Comparison of ENCODE assay signal across 9 cellular contexts in the genomic region with DNA sequence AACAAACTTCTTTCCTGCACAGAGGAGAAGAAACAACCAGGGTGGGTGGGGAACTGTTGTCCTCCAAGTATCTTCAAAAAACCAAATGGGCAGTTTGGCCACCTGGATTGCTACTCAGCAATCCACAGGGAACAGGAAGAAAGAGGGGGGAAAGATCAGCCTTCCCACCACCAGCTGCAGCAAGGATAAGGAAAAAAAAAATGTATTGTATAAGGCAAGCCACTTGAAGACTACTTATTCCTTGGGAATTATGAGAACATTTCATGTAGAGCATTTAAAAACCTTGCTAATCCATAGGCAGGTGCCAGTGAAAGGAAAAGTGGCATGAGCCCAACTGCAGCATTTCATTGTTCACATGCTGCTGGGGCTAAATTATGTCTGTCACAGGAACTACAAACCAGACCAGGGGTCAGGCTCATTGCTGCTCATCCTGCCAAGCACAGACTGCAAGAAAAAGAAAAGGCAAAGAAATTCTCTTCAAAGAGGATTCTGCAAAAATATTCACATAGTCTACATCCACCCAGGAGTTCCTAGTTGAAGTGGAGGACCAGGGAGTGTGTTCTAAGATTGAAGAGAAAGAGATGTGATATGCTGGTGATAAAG. TPM values are rescaled to one million over a fixed set of nuclear protein-coding genes. Genes with fewer than 3 reads are reported as not detected.
DNase-seq lines count a peak whose midpoint lies in the region; ATAC-seq, FAIRE-seq and TF ChIP-seq lines count a peak whose summit lies in the region.
"Had no signal": no experiment of that assay in that cellular context is flagged by ENCODE, and none has a peak within 500 bp of the region (broad histone marks: within the 10 kb centered on the region; RNA-seq: fewer than 3 reads in every experiment).

No MANE protein-coding gene starts in this region.

- peaks cover 0 to 15% of the 10 kb centered on the region in 2 donors for H3K36me3 ChIP-seq in psoas muscle (ENCODE audit: insufficient read depth in 1 of 2, low read depth in 1 of 2)

- no peaks in the 10 kb centered on the region for H3K27me3 ChIP-seq in psoas muscle (ENCODE audit: insufficient read depth in 3 of 3, low read length in 2 of 3)

- H3K4me3 Mint-ChIP-seq in IgD-negative memory B cell = no peak overlapping the region

- peaks cover 31 to 58% (median 57%) of the 10 kb centered on the region in 3 donors for H3K4me1 Mint-ChIP-seq in IgD-negative memory B cell

- FAIRE-seq in GM12891 (lab: Jason Lieb, UNC) = no peak

- no peak for TF ChIP-seq CTCF in cardiac fibroblast (IDR thresholded peaks at IDR 0.05; ENCODE audit: low read depth, low read length)
- no peak for TF ChIP-seq CTCF in psoas muscle (IDR thresholded peaks at IDR 0.05)

- no peaks in the 10 kb centered on the region for H3K9me3 Mint-ChIP-seq in IgD-negative memory B cell

- H3K9me3 ChIP-seq in psoas muscle = no peaks in the 10 kb centered on the region

- peak overlapping the region; percentile 90 for H3K27ac ChIP-seq in psoas muscle

- DNase-seq in NCI-H1105 treated with DMSO at 0.1 percent for 48 hours (lab: John Stamatoyannopoulos, UW) (peak; percentile 44), NCI-H1105 (lab: John Stamatoyannopoulos, UW) (no peak), cardiac fibroblast (ENCODE audit: low read depth in 2 of 2) (no peak), psoas muscle (no peak), GM12891 (ENCODE audit: insufficient read length, low spot score) (no peak), GM19238 (ENCODE audit: insufficient read length, low spot score) (no peak)
- DNase-seq: KBM-7 had no signal

- no peaks in the 10 kb centered on the region for H3K27me3 Mint-ChIP-seq in IgD-negative memory B cell

- H3K4me1 ChIP-seq in psoas muscle = peaks cover 52% of the 10 kb centered on the region

- H3K4me3 ChIP-seq in cardiac fibroblast (replicated peaks in 1 of 2; ENCODE audit: low read depth in 2 of 2, low read length in 2 of 2) (peak overlapping the region; percentile 58 to 81), psoas muscle (peak overlapping the region; percentile 68)

- no peak for TF ChIP-seq POLR2A in GM12891 (IDR thresholded peaks at IDR 0.05; ENCODE audit: low read depth, low read length)

- peak overlapping the region; percentile 68 to 92 (median 86) for H3K27ac Mint-ChIP-seq in IgD-negative memory B cell

- no peak for ATAC-seq in psoas muscle
- ATAC-seq in GM21367 (IDR thresholded peaks at IDR 0.05; ENCODE audit: unreplicated experiment) = no peak

- intact Hi-C loops in psoas muscle (cut with DNase I) = loop anchor here (2.0 to 10.0 kb wide), 8 partner anchors 15 to 167 kb away; partner anchors contain the start of genes DDIAS (in 2 of the 2), PRCP (in 2 of the 2), ANKRD42 (in 1 of the 2) and PCF11 (in 1 of the 2)

- H3K36me3 Mint-ChIP-seq in IgD-negative memory B cell = peaks cover 6% of the 10 kb centered on the region

TF ChIP-seq in GM12891, 5 proteins besides CTCF, POLR2A, EP300 and RAD21:
- TF ChIP-seq POU2F2 (IDR thresholded peaks at IDR 0.05; ENCODE audit: low read depth, low read length) = no peak
- no peak for TF ChIP-seq SPI1 (IDR thresholded peaks at IDR 0.05; ENCODE audit: low read depth, low read length)
- TF ChIP-seq TAF1 (IDR thresholded peaks at IDR 0.05; ENCODE audit: low read depth, low read length) = no peak
- no peak for TF ChIP-seq POLR2AphosphoS5 (IDR thresholded peaks at IDR 0.05; ENCODE audit: low read depth, low read length)
- TF ChIP-seq PAX5 (IDR thresholded peaks at IDR 0.05; ENCODE audit: insufficient read depth, low read length, severe bottlenecking) = no peak

RNA-seq across cellular contexts. Expression of gene RAB30, which starts 2.2 kb away (rescaled TPM):
- 39.4 TPM for polyA plus RNA-seq in IgD-negative memory B cell
- total RNA-seq in psoas muscle = 10 to 100 TPM; 15.2 to 89.7 (median 37.6) TPM
- polyA plus RNA-seq in psoas muscle = 10 to 100 TPM in 2 of 3 donors, 1 to 10 TPM in 1; 3.4 to 21.5 (median 13.7) TPM
- 17.7 TPM for polyA plus RNA-seq in GM12891 (2012; ENCODE audit: low read depth, missing spikeins)
